ENCODE assay signal across 1 cellular context in the genomic region with DNA sequence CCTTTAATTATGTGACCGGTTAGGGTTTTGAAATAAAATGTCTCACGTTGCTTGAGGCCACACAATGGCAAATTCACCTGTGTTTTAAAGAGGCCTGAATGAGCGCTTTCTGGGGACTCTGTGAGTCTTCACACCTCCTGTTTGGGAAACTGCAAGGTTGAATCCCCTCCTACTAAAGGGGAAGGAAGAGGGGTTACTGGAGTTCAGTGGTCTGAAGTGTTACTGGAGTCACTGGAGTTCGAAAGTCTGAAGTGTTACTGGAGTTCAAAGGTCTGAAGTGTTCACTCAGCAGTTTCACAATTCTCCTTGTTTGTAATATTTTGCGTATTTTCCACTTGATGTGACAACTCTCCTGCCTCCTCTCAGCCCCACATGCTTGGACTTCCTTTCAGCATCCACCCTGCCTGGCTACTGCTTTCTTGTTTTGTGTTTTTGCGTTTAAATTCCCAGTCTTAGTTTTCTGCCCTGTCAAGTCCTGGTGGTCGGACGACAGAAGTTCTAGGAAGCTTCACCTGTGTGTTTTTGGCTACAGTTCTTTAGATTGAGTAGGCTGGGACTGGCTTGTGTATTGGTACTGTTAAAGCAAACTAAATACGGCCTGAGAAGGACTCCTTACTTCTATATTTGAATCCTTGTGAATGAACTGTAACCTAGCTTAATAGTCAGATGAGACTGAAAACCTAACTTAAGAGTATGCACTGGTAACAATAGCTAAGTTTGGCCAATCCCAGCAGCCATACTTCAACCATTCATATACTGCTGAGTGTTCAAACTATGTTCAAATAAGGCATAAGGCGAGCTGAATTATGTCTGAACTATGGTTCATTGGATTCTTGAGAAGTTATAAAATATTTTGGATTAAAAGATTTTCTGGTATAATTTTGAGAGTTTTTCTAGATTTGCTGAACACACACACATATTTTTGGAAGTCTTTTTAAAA.
TF ChIP-seq lines count a peak whose summit lies in the region.

No MANE protein-coding gene starts in this region.

TF ChIP-seq in HepG2, 621 proteins besides CTCF, POLR2A, EP300 and RAD21 (continued from another document):
- TF ChIP-seq PAXIP1 (CRISPR knock-in tag; conservative IDR thresholded peaks at IDR 0.05), result peak; percentile 91
- TF ChIP-seq ZBTB7B (CRISPR knock-in tag; IDR thresholded peaks at IDR 0.05), result peak; percentile 64
- no peak for TF ChIP-seq ZNF839 (CRISPR knock-in tag; IDR thresholded peaks at IDR 0.05; ENCODE audit: borderline replicate concordance)
- TF ChIP-seq ZNF501 (CRISPR knock-in tag; IDR thresholded peaks at IDR 0.05), result no peak
- peak; percentile 50; the same call in 1 of the 2 replicates for TF ChIP-seq ZNF646 (CRISPR knock-in tag; IDR thresholded peaks at IDR 0.05)
